Comparison of ENCODE assay signal across 8 cellular contexts in genomic region chr7:64999165-65000004, GRCh38. TPM values are rescaled to one million over a fixed set of nuclear protein-coding genes. Genes with fewer than 3 reads are reported as not detected.
DNase-seq lines count a peak whose midpoint lies in the region; ATAC-seq, FAIRE-seq and TF ChIP-seq lines count a peak whose summit lies in the region.

No MANE protein-coding gene starts in this region.

- TF ChIP-seq CTCF in brain microvascular endothelial cell (IDR thresholded peaks at IDR 0.05; ENCODE audit: low read depth, low read length, missing control alignments) (no peak), neural crest cell (conservative IDR thresholded peaks at IDR 0.05) (no peak), ovary (IDR thresholded peaks at IDR 0.05) (no peak), kidney (IDR thresholded peaks at IDR 0.05; ENCODE audit: borderline replicate concordance, extremely low read depth, insufficient read depth) (no peak)

- TF ChIP-seq EP300 in ovary (IDR thresholded peaks at IDR 0.05): no peak

- H3K4me3 ChIP-seq in brain microvascular endothelial cell (ENCODE audit: low read depth, low read length) (no peak overlapping the region), ovary (no peak overlapping the region), kidney (ENCODE audit: low read length in 2 of 2) (no peak overlapping the region)

- no peaks in the 10 kb centered on the region for H3K27me3 Mint-ChIP-seq in IgD-negative memory B cell
- H3K27me3 Mint-ChIP-seq in neural crest cell (ENCODE audit: low read depth): no peaks in the 10 kb centered on the region

- 73 to 90% (median 88%) methylated on average over 11 of the region's 11 CpGs for WGBS in ovary, 3 donors

- peaks cover 18 to 33% (median 33%) of the 10 kb centered on the region in 3 donors for H3K4me1 Mint-ChIP-seq in IgD-negative memory B cell
- peaks cover 5% of the 10 kb centered on the region for H3K4me1 Mint-ChIP-seq in neural crest cell

- no peak for FAIRE-seq in kidney (lab: Jason Lieb, UNC)

- H3K36me3 ChIP-seq in brain microvascular endothelial cell (replicated peaks) (peaks cover 26% of the 10 kb centered on the region), ovary (no peaks in the 10 kb centered on the region), kidney (ENCODE audit: control insufficient read depth in 1 of 2, insufficient read depth in 2 of 2, low read length in 2 of 2) (no peaks in the 10 kb centered on the region)

- H3K27me3 ChIP-seq in brain microvascular endothelial cell (replicated peaks) (no peaks in the 10 kb centered on the region), ovary (no peaks in the 10 kb centered on the region)

- H3K4me1 ChIP-seq in ovary (ENCODE audit: insufficient read depth) (peaks cover 3% of the 10 kb centered on the region), kidney (ENCODE audit: control insufficient read depth in 1 of 2, insufficient read depth in 1 of 2, low read depth in 1 of 2, low read length in 2 of 2) (no peaks in the 10 kb centered on the region)

- peaks cover 7 to 55% (median 41%) of the 10 kb centered on the region in 3 donors for H3K9me3 Mint-ChIP-seq in IgD-negative memory B cell
- H3K9me3 Mint-ChIP-seq in neural crest cell: peaks cover 39% of the 10 kb centered on the region

- no peak overlapping the region for H3K9ac ChIP-seq in kidney (ENCODE audit: low read length in 2 of 2)

- ATAC-seq in GM18499 (IDR thresholded peaks at IDR 0.05; ENCODE audit: insufficient read depth, unreplicated experiment): peak; percentile 92

- H3K4me3 Mint-ChIP-seq in IgD-negative memory B cell (peak overlapping the region; percentile 2 to 63 (median 8)), neural crest cell (peak overlapping the region; percentile 31)

- in situ Hi-C loops in brain microvascular endothelial cell (cut with HindIII; ENCODE audit: low pct_ligation_motif_present, low sequenced_read_pairs): no loop called here

- H3K27ac ChIP-seq in brain microvascular endothelial cell: peak overlapping the region; percentile 97
- no peak overlapping the region for H3K27ac ChIP-seq in ovary
- no peak overlapping the region for H3K27ac ChIP-seq in kidney (ENCODE audit: low read depth in 2 of 2, low read length in 2 of 2)

- H3K36me3 Mint-ChIP-seq in IgD-negative memory B cell (peaks cover 32% of the 10 kb centered on the region), neural crest cell (ENCODE audit: low read depth) (peaks cover 82% of the 10 kb centered on the region)

- intact Hi-C loops in ovary (cut with DNase I): no loop called here
- intact Hi-C loops in kidney (cut with DNase I): no loop called here

- no peak for TF ChIP-seq POLR2A in ovary (IDR thresholded peaks at IDR 0.05)

- DNase-seq in brain microvascular endothelial cell: peak; percentile 86
- no peak for DNase-seq in neural crest cell (ENCODE audit: low read depth, low spot score)
- DNase-seq in NCI-H82 treated with DMSO at 0.1 percent for 48 hours (lab: John Stamatoyannopoulos, UW; ENCODE audit: unreplicated experiment): no peak
- DNase-seq in ovary: no peak
- no peak for DNase-seq in kidney
- no peak for DNase-seq in effector CD8-positive, alpha-beta T cell (lab: John Stamatoyannopoulos, UW)

- no peaks in the 10 kb centered on the region for H3K9me3 ChIP-seq in ovary
- H3K9me3 ChIP-seq in kidney (ENCODE audit: control insufficient read depth in 1 of 2, low read length in 2 of 2): no peaks in the 10 kb centered on the region

- peak overlapping the region in 2 of 3 donors; percentile 14 to 72 for H3K27ac Mint-ChIP-seq in IgD-negative memory B cell
- no peak overlapping the region for H3K27ac Mint-ChIP-seq in neural crest cell (ENCODE audit: unreplicated experiment)

RNA-seq across cellular contexts. Expression of gene ERV3-1, which starts 7.1 kb away (rescaled TPM):
- 13.9 TPM for polyA plus RNA-seq in IgD-negative memory B cell
- 33.0 and 38.1 TPM in 2 replicates for total RNA-seq in neural crest cell
- total RNA-seq in ovary: 10 to 100 TPM in 6 of 7 donors, 1 to 10 TPM in 1; 9.7 to 13.8 (median 11.4) TPM
- polyA plus RNA-seq in ovary: 10 to 100 TPM in 1 of 2 donors, 1 to 10 TPM in 1; 3.1 to 17.9 TPM
- 15.2 TPM for total RNA-seq in kidney
- 6.5 TPM for polyA plus RNA-seq in kidney (ENCODE audit: insufficient read depth, low read depth, low replicate concordance)

RNA-seq across cellular contexts. Expression of gene ZNF117, which starts 8.5 kb away (rescaled TPM):
- polyA plus RNA-seq in IgD-negative memory B cell (2.4 TPM), ovary (10 to 100 TPM in 1 of 2 donors, 1 to 10 TPM in 1; 2.9 to 18.4 TPM), kidney (ENCODE audit: insufficient read depth, low read depth, low replicate concordance) (4.7 TPM)
- total RNA-seq in neural crest cell (26.0 and 27.7 TPM in 2 replicates), ovary (10 to 100 TPM in 5 of 7 donors, 1 to 10 TPM in 2; 8.6 to 16.7 (median 11.4) TPM), kidney (12.6 TPM)
